Comparison of ENCODE assay signal across 24 cellular contexts in the genomic region with DNA sequence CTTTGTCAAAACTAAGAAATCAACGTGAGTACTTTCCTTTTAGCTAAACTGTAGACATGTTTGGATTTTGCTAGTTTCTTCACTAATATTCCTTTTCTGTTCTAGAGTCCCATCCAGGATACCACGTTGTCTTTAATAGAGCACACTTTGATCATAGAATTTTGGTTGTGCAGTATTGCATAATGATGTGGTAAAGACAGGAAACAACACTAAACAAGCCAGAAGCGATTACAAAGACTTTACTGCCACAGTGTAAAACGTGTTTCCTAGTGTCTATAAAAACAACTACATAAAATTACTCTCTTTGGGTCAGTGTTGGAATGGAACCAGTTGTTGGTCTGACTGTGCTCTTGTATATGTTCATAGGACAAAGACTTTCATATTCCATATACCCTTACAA. TPM values are rescaled to one million over a fixed set of nuclear protein-coding genes. Genes with fewer than 3 reads are reported as not detected.
"Had no signal": no experiment of that assay in that cellular context is flagged by ENCODE, and none has a peak within 500 bp of the region (broad histone marks: within the 10 kb centered on the region; RNA-seq: fewer than 3 reads in every experiment).

No MANE protein-coding gene starts in this region.

- H3K27me3 ChIP-seq: SJSA1 had no signal

- H3K4me1 ChIP-seq: SJSA1 had no signal

- H3K27ac ChIP-seq: SJSA1 had no signal

- H3K9me3 Mint-ChIP-seq: T-helper 1 cell treated with Interleukin-12 subunit alpha and Interleukin-12 subunit beta and Interleukin-4 antibody, amounts not matched to agents 30 μg/mL and 1 μg/mL, for 36 hours had no signal

- H3K4me3 ChIP-seq: SJSA1 had no signal

- DNase-seq: IMR-90, KBM-7, MM.1S, NCI-H1092 treated with DMSO at 0.1 percent for 48 hours, NCI-H1436, NCI-H187, NCI-H2029, NCI-H2081 treated with DMSO at 0.1 percent for 48 hours, NCI-H2171, NCI-H226, NCI-H446, NCI-H510A, NCI-H524 treated with DMSO at 0.1 percent for 48 hours, NCI-H69, NCI-H774, Right ventricle myocardium superior, RPMI8226, SIG-M5, SK-N-SH, SW 1271, T-cell had no signal

- FAIRE-seq: RCC 7860 had no signal

- H3K4me3 Mint-ChIP-seq: T-cell; T-helper 1 cell treated with Interleukin-12 subunit alpha and Interleukin-12 subunit beta and Interleukin-4 antibody, amounts not matched to agents 30 μg/mL and 1 μg/mL, for 36 hours had no signal

- H3K4me2 ChIP-seq: SK-N-SH had no signal

- H3K9me3 ChIP-seq: SJSA1, SK-N-SH had no signal

- H3K4me1 Mint-ChIP-seq: T-cell had no signal

- H3K9ac ChIP-seq: SK-N-SH had no signal

- H3K36me3 Mint-ChIP-seq: T-cell had no signal

- H3K36me3 ChIP-seq: SJSA1 had no signal

- ATAC-seq: T-cell had no signal

- H3K27ac Mint-ChIP-seq: T-cell; T-helper 1 cell treated with Interleukin-12 subunit alpha and Interleukin-12 subunit beta and Interleukin-4 antibody, amounts not matched to agents 30 μg/mL and 1 μg/mL, for 36 hours had no signal

RNA-seq across cellular contexts. Expression of a gene that starts 19.3 kb away (rescaled TPM):
- polyA plus RNA-seq: IMR-90 had no signal
